In the genomic region with DNA sequence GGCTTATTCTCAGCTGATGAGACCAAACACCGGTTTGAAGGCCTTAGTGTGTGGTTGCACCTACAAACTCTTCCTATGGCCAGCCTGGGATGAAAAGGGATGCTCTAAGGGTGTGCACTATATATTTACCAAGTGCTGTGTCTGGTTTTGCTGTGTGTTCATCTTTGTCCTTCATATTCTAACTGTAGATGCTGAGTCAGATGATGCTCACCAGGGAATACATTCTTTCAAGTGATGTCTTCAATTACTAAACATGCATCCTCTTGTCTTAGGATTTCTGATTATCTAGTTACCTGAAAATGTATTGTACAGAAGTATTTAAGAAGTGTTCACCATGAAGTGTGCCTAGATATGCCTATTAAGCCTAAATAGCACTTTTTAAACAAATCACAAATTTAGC, we compare ENCODE assay signal across 13 cellular contexts.
"Had no signal": no experiment of that assay in that cellular context is flagged by ENCODE, and none has a peak within 500 bp of the region (broad histone marks: within the 10 kb centered on the region; RNA-seq: fewer than 3 reads in every experiment).

No MANE protein-coding gene starts in this region.

- H3K36me3 ChIP-seq: cardiac muscle cell, colonic mucosa, neural progenitor cell, ovary, thoracic aorta, WERI-Rb-1 had no signal

- H3K27ac ChIP-seq: cardiac muscle cell, colonic mucosa, neural progenitor cell, ovary, skin epidermis, thoracic aorta, WERI-Rb-1 had no signal

- ATAC-seq: activated naive CD8-positive, alpha-beta T cell treated with anti-CD3 and anti-CD28 coated beads, Interleukin-2, amount 50 U/mL, for 24 hours; stimulated activated naive CD8-positive, alpha-beta T cell treated with anti-CD3 and anti-CD28 coated beads, Interleukin-15, amount 100 ng/mL, for 72 hours had no signal

- H3K9ac ChIP-seq: neural progenitor cell had no signal

- H3K27me3 ChIP-seq: cardiac muscle cell, colonic mucosa, neural progenitor cell, ovary had no signal

- DNase-seq: activated CD4-positive, alpha-beta T cell treated with anti-CD3 and anti-CD28 coated beads for 48 hours; activated naive CD4-positive, alpha-beta T cell; activated naive CD8-positive, alpha-beta T cell treated with anti-CD3 and anti-CD28 coated beads, Interleukin-2, amount 50 U/mL, for 24 hours; colonic mucosa; ovary; stimulated activated CD4-positive, alpha-beta T cell treated with anti-CD3 and anti-CD28 coated beads, Interleukin-4, amount 100 ng/mL, for 4 hours; stimulated activated naive CD8-positive, alpha-beta T cell treated with anti-CD3 and anti-CD28 coated beads, Interleukin-15, amount 100 ng/mL, for 72 hours; WERI-Rb-1 had no signal

- H3K4me1 ChIP-seq: colonic mucosa, neural progenitor cell had no signal

- H3K4me3 ChIP-seq: cardiac muscle cell, colonic mucosa, neural progenitor cell, ovary, skin epidermis, thoracic aorta had no signal

- H3K9me3 ChIP-seq: colonic mucosa, ovary, thoracic aorta had no signal

- FAIRE-seq: astrocyte had no signal
